8 cellular contexts compared by ENCODE assay signal in genomic region chrY:26315065-26315464, GRCh38.
DNase-seq lines count a peak whose midpoint lies in the region; ATAC-seq, FAIRE-seq and TF ChIP-seq lines count a peak whose summit lies in the region.
"Not testable (repeated sequence)": the region's sequence is repeated elsewhere in the genome, so short reads cannot be mapped to it uniquely, and the experiment has no call there.

No MANE protein-coding gene starts in this region.

- not testable (repeated sequence) for H3K27ac ChIP-seq in RWPE2 (ENCODE audit: poor library complexity, severe bottlenecking); HepG2 (ENCODE audit: extremely low read length, insufficient read depth, low read length)

- H3K4me3 Mint-ChIP-seq in HFFc6: not testable (repeated sequence)

- not testable (repeated sequence) for H3K27me3 ChIP-seq in RWPE2 (ENCODE audit: insufficient read depth, poor library complexity, severe bottlenecking); bronchial epithelial cell (ENCODE audit: control insufficient read depth, insufficient read depth, low read length); HepG2 (ENCODE audit: control insufficient read depth in 1 of 2, insufficient read depth in 2 of 2, low read length in 2 of 2)

- not testable (repeated sequence) for FAIRE-seq in bronchial epithelial cell (lab: Jason Lieb, UNC)
- peak; percentile 77 for FAIRE-seq in HepG2 (lab: Jason Lieb, UNC)

- H3K4me1 Mint-ChIP-seq in HFFc6 (ENCODE audit: low read depth): not testable (repeated sequence)

- TF ChIP-seq CTCF in HFFc6 (IDR thresholded peaks at IDR 0.05) (peak; percentile 38; the same call in 1 of the 2 replicates), RWPE2 (IDR thresholded peaks at IDR 0.05; ENCODE audit: poor library complexity, severe bottlenecking) (peak; percentile 74), HepG2 (CRISPR knock-in tag; IDR thresholded peaks at IDR 0.05) (0 out of 2 replicates have a peak, but pooled peaks have one; percentile 11)
- TF ChIP-seq CTCF in bronchial epithelial cell (IDR thresholded peaks at IDR 0.05; ENCODE audit: insufficient read depth, low read length, severe bottlenecking); fibroblast of villous mesenchyme (IDR thresholded peaks at IDR 0.05; ENCODE audit: insufficient read depth, low read depth, low read length): not testable (repeated sequence)

- H3K9me3 Mint-ChIP-seq in HFFc6: not testable (repeated sequence)

- not testable (repeated sequence) for TF ChIP-seq RAD21 in HepG2 (CRISPR knock-in tag; IDR thresholded peaks at IDR 0.05)

- not testable (repeated sequence) for H3K36me3 ChIP-seq in RWPE2 (ENCODE audit: low read depth); bronchial epithelial cell (ENCODE audit: control insufficient read depth, insufficient read depth, low read length); HepG2 (replicated peaks in 1 of 2; ENCODE audit: control insufficient read depth in 1 of 2, insufficient read depth in 2 of 2, low read length in 2 of 2)

- H3K27ac Mint-ChIP-seq in HFFc6: not testable (repeated sequence)

- H3K4me3 ChIP-seq in RWPE2 (ENCODE audit: severe bottlenecking); bronchial epithelial cell (ENCODE audit: low read depth, low read length); fibroblast of villous mesenchyme (ENCODE audit: low read depth, low read length); HepG2 (replicated peaks in 1 of 3; ENCODE audit: insufficient read depth in 1 of 3, low read depth in 2 of 3, low read length in 3 of 3): not testable (repeated sequence)

- intact Hi-C loops in HepG2 (cut with micrococcal nuclease; ENCODE audit: unreplicated experiment): not testable (repeated sequence)

- CTCF ChIA-PET in HepG2 (lab: Yijun Ruan, JAX; ENCODE audit: low intra/inter-chr PET ratio, low total read pairs): not testable (repeated sequence)

- not testable (repeated sequence) for H3K9ac ChIP-seq in HepG2 (ENCODE audit: insufficient read depth, low read depth, low read length)

- H3K9me3 ChIP-seq in RWPE2 (ENCODE audit: severe bottlenecking); HepG2 (ENCODE audit: low read length): not testable (repeated sequence)

- BruUV-seq in HepG2 (replicated peaks; lab: Mats Ljungman, UMichigan): not testable (repeated sequence)

- TF ChIP-seq EP300 in HepG2 (IDR thresholded peaks at IDR 0.05; ENCODE audit: low read depth in 2 of 2, low read length in 2 of 2); HepG2 (CRISPR knock-in tag; IDR thresholded peaks at IDR 0.05; ENCODE audit: borderline replicate concordance): not testable (repeated sequence)

- not testable (repeated sequence) for TF ChIP-seq POLR2A in HepG2 (IDR thresholded peaks at IDR 0.05; ENCODE audit: insufficient read depth in 1 of 2, low read depth in 2 of 2, low read length in 2 of 2)

- 0 out of 3 replicates have a peak, but pooled peaks have one; percentile 43 for ATAC-seq in RWPE2 (ENCODE audit: low read depth)
- peak; percentile 30; the same call in 1 of the 3 replicates for ATAC-seq in HepG2

- H3K4me1 ChIP-seq in RWPE2 (ENCODE audit: insufficient read depth, poor library complexity, severe bottlenecking): peaks cover 10% of the 10 kb centered on the region
- H3K4me1 ChIP-seq in HepG2 (ENCODE audit: insufficient read depth, low read length): not testable (repeated sequence)

- in situ Hi-C loops in HepG2 (cut with HindIII; ENCODE audit: extremely low pct_ligation_motif_present, low pct_unique_long_range_greater_than_20kb): not testable (repeated sequence)

- H3K36me3 Mint-ChIP-seq in HFFc6 (ENCODE audit: low read depth): not testable (repeated sequence)

- POLR2A ChIA-PET in HepG2 (lab: Yijun Ruan, JAX): not testable (repeated sequence)

- 25% methylated on average over 2 of the region's 2 CpGs for WGBS in HepG2 (ENCODE audit: low lambda C conversion rate)

- DNase-seq in EH (ENCODE audit: low read depth) (peak; percentile 26), HFFc6 (peak; percentile 1), NCI-H2107 (lab: John Stamatoyannopoulos, UW) (peak; percentile 0), bronchial epithelial cell (ENCODE audit: low read depth) (peak; percentile 37), fibroblast of villous mesenchyme (ENCODE audit: low read depth) (peak; percentile 8), HepG2 (ENCODE audit: low spot score) (peak; percentile 3), superior temporal gyrus (ENCODE audit: extremely low spot score) (peak; percentile 76)
- not testable (repeated sequence) for DNase-seq in RWPE2 (ENCODE audit: low spot score)

- not testable (repeated sequence) for H3K4me2 ChIP-seq in HepG2 (ENCODE audit: low read depth, low read length)

- not testable (repeated sequence) for H4K20me1 ChIP-seq in HepG2 (ENCODE audit: insufficient read depth, low read length)

- H3K27me3 Mint-ChIP-seq in HFFc6 (ENCODE audit: insufficient read depth): not testable (repeated sequence)

- H2AFZ ChIP-seq in HepG2 (ENCODE audit: low read length): not testable (repeated sequence)

- not testable (repeated sequence) for H3K79me2 ChIP-seq in HepG2 (ENCODE audit: insufficient read depth, low read length)

TF ChIP-seq in HepG2, 621 proteins besides CTCF, POLR2A, EP300 and RAD21:
- peak; percentile 36; the same call in 1 of the 2 replicates for TF ChIP-seq STAG1 (CRISPR knock-in tag; IDR thresholded peaks at IDR 0.05)
